ENCODE assay signal across 1 cellular context in the genomic region with DNA sequence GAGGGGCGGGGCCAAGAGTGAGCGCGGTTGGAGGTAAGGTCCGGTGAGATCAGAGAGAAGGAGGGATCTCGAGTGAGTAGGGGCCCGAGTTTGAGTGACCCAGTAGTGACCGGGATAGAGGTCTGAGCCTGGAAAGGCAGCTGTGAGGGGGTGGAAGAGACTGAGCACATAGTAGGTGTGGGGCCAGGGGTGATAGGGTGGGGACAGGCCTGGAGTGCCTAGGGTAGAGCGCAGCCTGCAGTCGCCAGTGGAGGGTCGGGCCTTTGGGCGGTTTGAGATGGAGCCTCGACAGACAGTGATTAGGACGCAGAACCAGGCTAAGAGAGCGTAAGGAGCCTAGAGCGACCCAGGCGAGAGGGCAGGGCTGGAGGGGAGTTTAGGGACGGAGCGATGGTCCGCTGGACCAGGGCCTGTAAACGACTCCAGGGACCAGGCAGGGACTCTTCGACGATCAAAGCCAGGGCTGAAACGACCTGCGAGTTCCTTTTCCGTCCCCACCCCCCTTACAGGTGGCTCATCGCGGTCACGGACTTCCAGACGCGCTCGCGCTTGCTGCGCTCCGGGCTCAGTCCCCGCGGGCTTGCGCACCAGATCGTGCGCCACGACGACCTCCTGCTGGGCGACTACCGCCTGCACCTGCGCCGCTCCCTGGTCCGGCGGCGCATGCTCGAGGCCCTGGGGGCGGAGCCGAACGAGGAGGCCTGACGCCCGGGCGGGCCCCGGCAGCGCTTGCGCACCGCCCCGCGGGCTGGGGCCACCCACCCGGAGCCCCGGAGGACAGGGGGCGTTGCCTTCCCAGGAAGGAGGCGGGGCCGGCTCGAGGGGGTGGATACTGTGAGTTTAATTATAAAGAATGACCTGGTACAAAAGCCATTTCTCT.
TF ChIP-seq lines count a peak whose summit lies in the region.

No MANE protein-coding gene starts in this region.

TF ChIP-seq in K562, 482 proteins besides CTCF, POLR2A, EP300 and RAD21 (continued from another document):
- peak; percentile 84; the same call in 1 of the 2 replicates for TF ChIP-seq KAT7 (CRISPR knock-in tag; IDR thresholded peaks at IDR 0.05; ENCODE audit: borderline replicate concordance)
- peak; percentile 58; the same call in 1 of the 2 replicates for TF ChIP-seq RNF2 (IDR thresholded peaks at IDR 0.05)
- peak; percentile 38; the same call in 1 of the 2 replicates for TF ChIP-seq MEF2A (IDR thresholded peaks at IDR 0.05; ENCODE audit: control insufficient read depth, low read depth, low read length)
- TF ChIP-seq ZNF583 (CRISPR knock-in tag; IDR thresholded peaks at IDR 0.05) = no peak
- 0 out of 2 replicates have a peak, but pooled peaks have one; percentile 10 for TF ChIP-seq SMAD3 (CRISPR knock-in tag; conservative IDR thresholded peaks at IDR 0.05)
- no peak for TF ChIP-seq HNRNPL (IDR thresholded peaks at IDR 0.05; ENCODE audit: low read depth, low read length)
- peak; percentile 93 for TF ChIP-seq KDM2B (CRISPR knock-in tag; IDR thresholded peaks at IDR 0.05)
- TF ChIP-seq, protein P1, sequence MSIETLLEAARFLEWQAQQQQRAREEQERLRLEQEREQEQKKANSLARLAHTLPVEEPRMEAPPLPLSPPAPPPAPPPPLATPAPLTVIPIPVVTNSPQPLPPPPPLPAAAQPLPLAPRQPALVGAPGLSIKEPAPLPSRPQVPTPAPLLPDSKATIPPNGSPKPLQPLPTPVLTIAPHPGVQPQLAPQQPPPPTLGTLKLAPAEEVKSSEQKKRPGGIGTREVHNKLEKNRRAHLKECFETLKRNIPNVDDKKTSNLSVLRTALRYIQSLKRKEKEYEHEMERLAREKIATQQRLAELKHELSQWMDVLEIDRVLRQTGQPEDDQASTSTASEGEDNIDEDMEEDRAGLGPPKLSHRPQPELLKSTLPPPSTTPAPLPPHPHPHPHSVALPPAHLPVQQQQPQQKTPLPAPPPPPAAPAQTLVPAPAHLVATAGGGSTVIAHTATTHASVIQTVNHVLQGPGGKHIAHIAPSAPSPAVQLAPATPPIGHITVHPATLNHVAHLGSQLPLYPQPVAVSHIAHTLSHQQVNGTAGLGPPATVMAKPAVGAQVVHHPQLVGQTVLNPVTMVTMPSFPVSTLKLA (conservative IDR thresholded peaks at IDR 0.05) = peak in 1 of 2 experiments; percentile 61; a peak in 2 of 4 replicates
- TF ChIP-seq KLF16 (IDR thresholded peaks at IDR 0.05) = no peak
- peak; percentile 82 for TF ChIP-seq POU5F1 (IDR thresholded peaks at IDR 0.05; ENCODE audit: borderline replicate concordance, low read depth, low read length, partially characterized antibody)
- TF ChIP-seq, protein P2, sequence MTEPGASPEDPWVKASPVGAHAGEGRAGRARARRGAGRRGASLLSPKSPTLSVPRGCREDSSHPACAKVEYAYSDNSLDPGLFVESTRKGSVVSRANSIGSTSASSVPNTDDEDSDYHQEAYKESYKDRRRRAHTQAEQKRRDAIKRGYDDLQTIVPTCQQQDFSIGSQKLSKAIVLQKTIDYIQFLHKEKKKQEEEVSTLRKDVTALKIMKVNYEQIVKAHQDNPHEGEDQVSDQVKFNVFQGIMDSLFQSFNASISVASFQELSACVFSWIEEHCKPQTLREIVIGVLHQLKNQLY (CRISPR knock-in tag; conservative IDR thresholded peaks at IDR 0.05) = peak in 1 of 2 experiments; percentile 59; a peak in 1 of 4 replicates
- TF ChIP-seq NCOA1 (IDR thresholded peaks at IDR 0.05; ENCODE audit: low read depth) = no peak; the same call in 1 of the 2 replicates
- no peak for TF ChIP-seq ZNF75A (CRISPR knock-in tag; IDR thresholded peaks at IDR 0.05)
- TF ChIP-seq, protein P3, sequence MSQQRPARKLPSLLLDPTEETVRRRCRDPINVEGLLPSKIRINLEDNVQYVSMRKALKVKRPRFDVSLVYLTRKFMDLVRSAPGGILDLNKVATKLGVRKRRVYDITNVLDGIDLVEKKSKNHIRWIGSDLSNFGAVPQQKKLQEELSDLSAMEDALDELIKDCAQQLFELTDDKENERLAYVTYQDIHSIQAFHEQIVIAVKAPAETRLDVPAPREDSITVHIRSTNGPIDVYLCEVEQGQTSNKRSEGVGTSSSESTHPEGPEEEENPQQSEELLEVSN (IDR thresholded peaks at IDR 0.05; ENCODE audit: borderline replicate concordance in 1 of 2, extremely low read depth in 1 of 2, insufficient read depth in 1 of 2, insufficient read length in 1 of 2, low read depth in 1 of 2, low read length in 1 of 2, poor library complexity in 1 of 2, severe bottlenecking in 1 of 2) = peak; percentile 79 to 93
- peak; percentile 69; the same call in 1 of the 2 replicates for TF ChIP-seq MTA3 (IDR thresholded peaks at IDR 0.05; ENCODE audit: borderline replicate concordance)
- TF ChIP-seq L3MBTL2 (IDR thresholded peaks at IDR 0.05) = peak; percentile 95
- TF ChIP-seq, protein P4, sequence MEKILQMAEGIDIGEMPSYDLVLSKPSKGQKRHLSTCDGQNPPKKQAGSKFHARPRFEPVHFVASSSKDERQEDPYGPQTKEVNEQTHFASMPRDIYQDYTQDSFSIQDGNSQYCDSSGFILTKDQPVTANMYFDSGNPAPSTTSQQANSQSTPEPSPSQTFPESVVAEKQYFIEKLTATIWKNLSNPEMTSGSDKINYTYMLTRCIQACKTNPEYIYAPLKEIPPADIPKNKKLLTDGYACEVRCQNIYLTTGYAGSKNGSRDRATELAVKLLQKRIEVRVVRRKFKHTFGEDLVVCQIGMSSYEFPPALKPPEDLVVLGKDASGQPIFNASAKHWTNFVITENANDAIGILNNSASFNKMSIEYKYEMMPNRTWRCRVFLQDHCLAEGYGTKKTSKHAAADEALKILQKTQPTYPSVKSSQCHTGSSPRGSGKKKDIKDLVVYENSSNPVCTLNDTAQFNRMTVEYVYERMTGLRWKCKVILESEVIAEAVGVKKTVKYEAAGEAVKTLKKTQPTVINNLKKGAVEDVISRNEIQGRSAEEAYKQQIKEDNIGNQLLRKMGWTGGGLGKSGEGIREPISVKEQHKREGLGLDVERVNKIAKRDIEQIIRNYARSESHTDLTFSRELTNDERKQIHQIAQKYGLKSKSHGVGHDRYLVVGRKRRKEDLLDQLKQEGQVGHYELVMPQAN (IDR thresholded peaks at IDR 0.05; ENCODE audit: borderline replicate concordance) = peak; percentile 81; the same call in 1 of the 2 replicates
- TF ChIP-seq, protein P5, sequence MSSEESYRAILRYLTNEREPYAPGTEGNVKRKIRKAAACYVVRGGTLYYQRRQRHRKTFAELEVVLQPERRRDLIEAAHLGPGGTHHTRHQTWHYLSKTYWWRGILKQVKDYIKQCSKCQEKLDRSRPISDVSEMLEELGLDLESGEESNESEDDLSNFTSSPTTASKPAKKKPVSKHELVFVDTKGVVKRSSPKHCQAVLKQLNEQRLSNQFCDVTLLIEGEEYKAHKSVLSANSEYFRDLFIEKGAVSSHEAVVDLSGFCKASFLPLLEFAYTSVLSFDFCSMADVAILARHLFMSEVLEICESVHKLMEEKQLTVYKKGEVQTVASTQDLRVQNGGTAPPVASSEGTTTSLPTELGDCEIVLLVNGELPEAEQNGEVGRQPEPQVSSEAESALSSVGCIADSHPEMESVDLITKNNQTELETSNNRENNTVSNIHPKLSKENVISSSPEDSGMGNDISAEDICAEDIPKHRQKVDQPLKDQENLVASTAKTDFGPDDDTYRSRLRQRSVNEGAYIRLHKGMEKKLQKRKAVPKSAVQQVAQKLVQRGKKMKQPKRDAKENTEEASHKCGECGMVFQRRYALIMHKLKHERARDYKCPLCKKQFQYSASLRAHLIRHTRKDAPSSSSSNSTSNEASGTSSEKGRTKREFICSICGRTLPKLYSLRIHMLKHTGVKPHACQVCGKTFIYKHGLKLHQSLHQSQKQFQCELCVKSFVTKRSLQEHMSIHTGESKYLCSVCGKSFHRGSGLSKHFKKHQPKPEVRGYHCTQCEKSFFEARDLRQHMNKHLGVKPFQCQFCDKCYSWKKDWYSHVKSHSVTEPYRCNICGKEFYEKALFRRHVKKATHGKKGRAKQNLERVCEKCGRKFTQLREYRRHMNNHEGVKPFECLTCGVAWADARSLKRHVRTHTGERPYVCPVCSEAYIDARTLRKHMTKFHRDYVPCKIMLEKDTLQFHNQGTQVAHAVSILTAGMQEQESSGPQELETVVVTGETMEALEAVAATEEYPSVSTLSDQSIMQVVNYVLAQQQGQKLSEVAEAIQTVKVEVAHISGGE (CRISPR knock-in tag; IDR thresholded peaks at IDR 0.05) = 0 out of 6 replicates have a peak, but pooled peaks of 1 of the 3 experiments have one; percentile 27
- TF ChIP-seq KLF13 (tag; IDR thresholded peaks at IDR 0.05; ENCODE audit: borderline replicate concordance, low read depth) = 0 out of 2 replicates have a peak, but pooled peaks have one; percentile 45
- 0 out of 2 replicates have a peak, but pooled peaks have one; percentile 6 for TF ChIP-seq SREBF1 (IDR thresholded peaks at IDR 0.05; ENCODE audit: borderline replicate concordance, low read depth, low read length)
